19 cellular contexts compared by ENCODE assay signal in the genomic region with DNA sequence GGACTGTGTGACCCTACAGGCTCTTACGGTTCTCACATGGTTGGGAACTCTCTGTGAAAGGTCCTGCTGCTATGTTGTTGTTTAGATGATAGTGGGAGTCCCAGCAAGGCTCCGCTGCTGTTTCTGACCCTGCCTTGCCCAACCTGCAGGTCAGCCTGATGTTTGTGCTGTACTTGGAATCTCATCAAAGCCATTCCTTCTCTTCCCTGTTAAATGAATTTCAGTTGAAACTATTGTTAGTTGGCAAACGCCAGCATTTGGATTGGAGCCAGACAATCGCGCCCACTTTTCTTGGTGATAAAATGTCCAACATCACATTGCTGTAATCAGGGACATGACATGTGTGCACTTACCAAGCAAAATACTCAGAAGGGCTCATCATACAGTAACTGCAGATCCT. TPM values are rescaled to one million over a fixed set of nuclear protein-coding genes. Genes with fewer than 3 reads are reported as not detected.
A peak's percentile ranks its signal among the peaks of the same experiment; 100 is the strongest.
DNase-seq lines count a peak whose midpoint lies in the region.
"Had no signal": no experiment of that assay in that cellular context is flagged by ENCODE, and none has a peak within 500 bp of the region (broad histone marks: within the 10 kb centered on the region; RNA-seq: fewer than 3 reads in every experiment).

No MANE protein-coding gene starts in this region.

- in situ Hi-C loops in HAP-1 (cut with MboI; ENCODE audit: low sequenced_read_pairs) = no loop called here

- H3K4me1 ChIP-seq in HAP-1 = no peaks in the 10 kb centered on the region
- H3K4me1 ChIP-seq: BLaER1 had no signal

- H3K9me3 Mint-ChIP-seq in activated T-helper 1 cell treated with anti-CD3 and anti-CD28 coated beads, Interleukin-12 subunit alpha, Interleukin-12 subunit beta, Interleukin-2, Interleukin-4 antibody, amounts not matched to agents 30 ng/mL and 10 ng/mL and 1 ng/mL, durations not matched to agents 14 hours and 24 hours and 36 hours = peaks cover 3% of the 10 kb centered on the region

- peaks cover 18% of the 10 kb centered on the region for H3K27me3 Mint-ChIP-seq in activated T-helper 1 cell treated with anti-CD3 and anti-CD28 coated beads, Interleukin-12 subunit alpha, Interleukin-12 subunit beta, Interleukin-2, Interleukin-4 antibody, amounts not matched to agents 30 ng/mL and 10 ng/mL and 1 ng/mL, durations not matched to agents 14 hours and 24 hours and 36 hours (ENCODE audit: insufficient read depth)

- no peak overlapping the region for H3K27ac Mint-ChIP-seq in activated T-helper 1 cell treated with anti-CD3 and anti-CD28 coated beads, Interleukin-12 subunit alpha, Interleukin-12 subunit beta, Interleukin-2, Interleukin-4 antibody, amounts not matched to agents 30 ng/mL and 10 ng/mL and 1 ng/mL, durations not matched to agents 14 hours and 24 hours and 36 hours
- H3K27ac Mint-ChIP-seq: CD8-positive, alpha-beta T cell; IgD-negative memory B cell had no signal

- H3K4me3 Mint-ChIP-seq in activated T-helper 1 cell treated with anti-CD3 and anti-CD28 coated beads, Interleukin-12 subunit alpha, Interleukin-12 subunit beta, Interleukin-2, Interleukin-4 antibody, amounts not matched to agents 30 ng/mL and 10 ng/mL and 1 ng/mL, durations not matched to agents 14 hours and 24 hours and 36 hours = no peak overlapping the region
- H3K4me3 Mint-ChIP-seq: CD8-positive, alpha-beta T cell; IgD-negative memory B cell had no signal

- H3K36me3 ChIP-seq in HAP-1 (replicated peaks) = no peaks in the 10 kb centered on the region
- H3K36me3 ChIP-seq: BLaER1, MG63 had no signal

- intact Hi-C loops in activated T-helper 1 cell treated with anti-CD3 and anti-CD28 coated beads, Interleukin-12 subunit alpha, Interleukin-12 subunit beta, Interleukin-2, Interleukin-4 antibody, amounts not matched to agents 30 ng/mL and 10 ng/mL and 1 ng/mL, durations not matched to agents 14 hours and 24 hours and 36 hours (cut with micrococcal nuclease) = no loop called here

- no peak overlapping the region for H3K4me3 ChIP-seq in HAP-1
- H3K4me3 ChIP-seq: BLaER1, MG63 had no signal

- no peaks in the 10 kb centered on the region for H3K36me3 Mint-ChIP-seq in activated T-helper 1 cell treated with anti-CD3 and anti-CD28 coated beads, Interleukin-12 subunit alpha, Interleukin-12 subunit beta, Interleukin-2, Interleukin-4 antibody, amounts not matched to agents 30 ng/mL and 10 ng/mL and 1 ng/mL, durations not matched to agents 14 hours and 24 hours and 36 hours (ENCODE audit: low read depth)
- H3K36me3 Mint-ChIP-seq: IgD-negative memory B cell had no signal

- H3K4me1 Mint-ChIP-seq in activated T-helper 1 cell treated with anti-CD3 and anti-CD28 coated beads, Interleukin-12 subunit alpha, Interleukin-12 subunit beta, Interleukin-2, Interleukin-4 antibody, amounts not matched to agents 30 ng/mL and 10 ng/mL and 1 ng/mL, durations not matched to agents 14 hours and 24 hours and 36 hours (ENCODE audit: low read depth) = no peaks in the 10 kb centered on the region
- H3K4me1 Mint-ChIP-seq: IgD-negative memory B cell had no signal

- peak; percentile 7 for DNase-seq in AG20443 (ENCODE audit: low spot score)
- peak; percentile 38 for DNase-seq in NCI-H69 (lab: John Stamatoyannopoulos, UW)
- DNase-seq in dermis microvascular lymphatic vessel endothelial cell (ENCODE audit: low read depth in 2 of 2) = peak; percentile 33 to 70
- DNase-seq in lung microvascular endothelial cell (ENCODE audit: low read depth in 2 of 2) = peak; percentile 29 to 62
- DNase-seq in HAP-1 (ENCODE audit: low spot score in 2 of 2) = no peak
- DNase-seq in activated T-helper 1 cell treated with anti-CD3 and anti-CD28 coated beads, Interleukin-12 subunit alpha, Interleukin-12 subunit beta, Interleukin-2, Interleukin-4 antibody, amounts not matched to agents 30 ng/mL and 10 ng/mL and 1 ng/mL, durations not matched to agents 14 hours and 24 hours and 36 hours (ENCODE audit: low spot score) = no peak
- DNase-seq in activated CD4-positive, alpha-beta T cell treated with anti-CD3 and anti-CD28 coated beads, Interleukin-2, amount 50 U/mL, for 48 hours = no peak
- no peak for DNase-seq in stimulated activated CD4-positive, alpha-beta T cell treated with anti-CD3 and anti-CD28 coated beads, Interleukin-2, amount 100 ng/mL, for 48 hours
- DNase-seq: CD8-positive, alpha-beta T cell; DMS79; Kasumi-1; MG63; NCI-H1092 treated with DMSO at 0.1 percent for 48 hours; NCI-H146; NCI-H2029 treated with DMSO at 0.1 percent for 48 hours; NCI-H446 treated with DMSO at 0.1 percent for 48 hours; SHP77 treated with DMSO at 0.1 percent for 48 hours had no signal

- H3K27me3 ChIP-seq in HAP-1 (ENCODE audit: low read depth) = no peaks in the 10 kb centered on the region
- H3K27me3 ChIP-seq: BLaER1, MG63 had no signal

- no peaks in the 10 kb centered on the region for H3K9me3 ChIP-seq in HAP-1
- H3K9me3 ChIP-seq: BLaER1 had no signal

RNA-seq across cellular contexts. Expression of a gene that starts 12.9 kb away (rescaled TPM):
- total RNA-seq in dermis microvascular lymphatic vessel endothelial cell = 33.6 and 41.5 TPM in 2 replicates
- total RNA-seq in lung microvascular endothelial cell = 35.9 and 41.4 TPM in 2 replicates
- 10.6 and 11.3 TPM in 2 replicates for total RNA-seq in activated T-helper 1 cell treated with anti-CD3 and anti-CD28 coated beads, Interleukin-12 subunit alpha, Interleukin-12 subunit beta, Interleukin-2, Interleukin-4 antibody, amounts not matched to agents 30 ng/mL and 10 ng/mL and 1 ng/mL, durations not matched to agents 14 hours and 24 hours and 36 hours

Comparison
In these comparisons a context has a peak if more than half of its experiments do, and no peak if none do; other contexts are left out.
1. DNase-seq: peak in AG20443 (single experiment), NCI-H69 (single experiment), dermis microvascular lymphatic vessel endothelial cell (2 of 2) and lung microvascular endothelial cell (2 of 2); none in HAP-1 (0 of 2), activated T-helper 1 cell treated with anti-CD3 and anti-CD28 coated beads, Interleukin-12 subunit alpha, Interleukin-12 subunit beta, Interleukin-2, Interleukin-4 antibody, amounts not matched to agents 30 ng/mL and 10 ng/mL and 1 ng/mL, durations not matched to agents 14 hours and 24 hours and 36 hours (single experiment), activated CD4-positive, alpha-beta T cell treated with anti-CD3 and anti-CD28 coated beads, Interleukin-2, amount 50 U/mL, for 48 hours (0 of 2) and stimulated activated CD4-positive, alpha-beta T cell treated with anti-CD3 and anti-CD28 coated beads, Interleukin-2, amount 100 ng/mL, for 48 hours (0 of 2).